In genomic region chr14:92254786-92255185, GRCh38 we compare ENCODE assay signal across 9 cellular contexts.
A peak's percentile ranks its signal among the peaks of the same experiment; 100 is the strongest.
DNase-seq lines count a peak whose midpoint lies in the region; ATAC-seq, FAIRE-seq and TF ChIP-seq lines count a peak whose summit lies in the region.
"Had no signal": no experiment of that assay in that cellular context is flagged by ENCODE, and none has a peak within 500 bp of the region (broad histone marks: within the 10 kb centered on the region; RNA-seq: fewer than 3 reads in every experiment).

No MANE protein-coding gene starts in this region.

- H3K27me3 ChIP-seq in H7 (ENCODE audit: control insufficient read depth, insufficient read depth, low read length) (no peaks in the 10 kb centered on the region; the same call in 1 of the 2 replicates), iPS-20b (ENCODE audit: insufficient read depth, low read length) (peaks cover 45% of the 10 kb centered on the region), skeletal muscle satellite cell (ENCODE audit: control insufficient read depth, insufficient read depth, low read length) (peaks cover 48% of the 10 kb centered on the region), HAP-1 (ENCODE audit: low read depth) (0 out of 2 replicates have a peak, but pooled peaks cover 2% of the 10 kb centered on the region)

- peak overlapping the region; percentile 2; the same call in 1 of the 2 replicates for H3K4me3 ChIP-seq in H7 (ENCODE audit: insufficient read depth, low read depth, low read length)
- peak overlapping the region; percentile 58; the same call in 1 of the 2 replicates for H3K4me3 ChIP-seq in iPS-20b (ENCODE audit: low read length)
- no peak overlapping the region for H3K4me3 ChIP-seq in skeletal muscle satellite cell (ENCODE audit: low read length)
- H3K4me3 ChIP-seq in HAP-1, result no peak overlapping the region

- FAIRE-seq in GM12891 (lab: Jason Lieb, UNC), result no peak
- FAIRE-seq: keratinocyte had no signal

- ATAC-seq in GM21737 (IDR thresholded peaks at IDR 0.05; ENCODE audit: unreplicated experiment), result no peak

- no peak overlapping the region for H3K27ac ChIP-seq in iPS-20b (ENCODE audit: low read length)

- TF ChIP-seq POLR2A in GM12891 (IDR thresholded peaks at IDR 0.05; ENCODE audit: low read depth, low read length), result no peak

- H3K9ac ChIP-seq in iPS-20b (ENCODE audit: low read depth, low read length), result no peak overlapping the region
- H3K9ac ChIP-seq in skeletal muscle satellite cell (ENCODE audit: low read depth, low read length), result no peak overlapping the region

- peaks cover 14% of the 10 kb centered on the region; the same call in 1 of the 2 replicates for H3K4me1 ChIP-seq in iPS-20b (ENCODE audit: insufficient read depth, low read length)
- H3K4me1 ChIP-seq in skeletal muscle satellite cell (ENCODE audit: control insufficient read depth, insufficient read depth, low read length), result no peaks in the 10 kb centered on the region
- H3K4me1 ChIP-seq in HAP-1, result no peaks in the 10 kb centered on the region

- H3K36me3 ChIP-seq in H7 (replicated peaks; ENCODE audit: control insufficient read depth, insufficient read depth, low read length) (no peaks in the 10 kb centered on the region), iPS-20b (ENCODE audit: insufficient read depth, low read depth, low read length) (no peaks in the 10 kb centered on the region), skeletal muscle satellite cell (ENCODE audit: insufficient read depth, low read length) (no peaks in the 10 kb centered on the region), HAP-1 (replicated peaks) (no peaks in the 10 kb centered on the region)

- in situ Hi-C loops in HAP-1 (cut with MboI; ENCODE audit: low sequenced_read_pairs), result no loop called here

- H3K4me2 ChIP-seq in skeletal muscle satellite cell (ENCODE audit: low read length), result peak overlapping the region; percentile 44

- H3K9me3 ChIP-seq in iPS-20b (ENCODE audit: insufficient read depth, low read depth, low read length) (no peaks in the 10 kb centered on the region), skeletal muscle satellite cell (replicated peaks; ENCODE audit: low read length) (no peaks in the 10 kb centered on the region), HAP-1 (no peaks in the 10 kb centered on the region)

- peak; percentile 61 for DNase-seq in H7
- DNase-seq in cerebellum (ENCODE audit: low spot score), result peak; percentile 85
- no peak for DNase-seq in GM12891 (ENCODE audit: insufficient read length, low spot score)
- DNase-seq in HAP-1 (ENCODE audit: low spot score in 2 of 2), result no peak
- no peak for DNase-seq in NCI-H2029 treated with DMSO at 0.1 percent for 48 hours (lab: John Stamatoyannopoulos, UW)

TF ChIP-seq in GM12891, 5 proteins besides CTCF, POLR2A, EP300 and RAD21:
- no peak for TF ChIP-seq POU2F2 (IDR thresholded peaks at IDR 0.05; ENCODE audit: low read depth, low read length)
- TF ChIP-seq TAF1 (IDR thresholded peaks at IDR 0.05; ENCODE audit: low read depth, low read length), result no peak
- no peak for TF ChIP-seq POLR2AphosphoS5 (IDR thresholded peaks at IDR 0.05; ENCODE audit: low read depth, low read length)
- TF ChIP-seq PAX5 (IDR thresholded peaks at IDR 0.05; ENCODE audit: insufficient read depth, low read length, severe bottlenecking), result no peak
- TF ChIP-seq SPI1 (IDR thresholded peaks at IDR 0.05; ENCODE audit: low read depth, low read length), result no peak

Comparison
In these comparisons a context has a peak if more than half of its experiments do, and no peak if none do; other contexts are left out.
1. DNase-seq: peak in H7 (single experiment) and cerebellum (single experiment); none in GM12891 (single experiment), HAP-1 (0 of 2) and NCI-H2029 treated with DMSO at 0.1 percent for 48 hours (single experiment).
2. H3K4me3 ChIP-seq: peak in H7 (single experiment) and iPS-20b (single experiment); none in skeletal muscle satellite cell (single experiment) and HAP-1 (single experiment).